Comparison of ENCODE assay signal across 8 cellular contexts in the genomic region with DNA sequence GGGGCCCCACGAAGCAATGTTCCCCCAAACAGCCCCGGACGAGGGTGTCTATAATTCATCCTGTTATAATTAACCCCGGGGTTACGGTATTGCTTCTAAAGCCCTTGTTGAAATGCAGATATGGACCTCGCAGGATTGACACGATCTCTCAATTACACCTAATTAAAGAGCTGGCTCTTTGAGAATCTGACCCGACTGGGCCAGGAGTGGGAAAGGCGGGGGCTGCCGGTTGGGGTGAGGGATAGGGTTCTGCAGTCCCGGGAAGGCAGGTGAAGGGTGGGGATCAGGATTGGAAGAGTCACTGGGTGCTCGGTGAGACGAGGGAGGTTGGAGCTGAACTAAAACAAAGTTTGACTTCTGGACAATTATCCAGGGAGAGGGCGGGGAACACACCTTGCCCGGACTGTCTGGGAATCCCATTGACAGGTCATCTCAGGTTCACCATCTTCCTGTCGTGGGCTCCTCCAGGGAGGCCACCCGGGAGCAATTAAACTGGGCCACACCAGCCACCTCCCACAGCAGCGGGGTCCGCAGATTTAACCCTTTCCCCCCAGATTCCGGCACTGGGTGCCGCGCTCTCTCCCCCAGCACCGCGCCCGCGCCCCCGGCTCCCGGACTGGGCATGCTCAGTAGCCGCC. TPM values are rescaled to one million over a fixed set of nuclear protein-coding genes. Genes with fewer than 3 reads are reported as not detected.
DNase-seq lines count a peak whose midpoint lies in the region; ATAC-seq and TF ChIP-seq lines count a peak whose summit lies in the region.

No MANE protein-coding gene starts in this region.

- H3K36me3 Mint-ChIP-seq in activated CD4-positive, alpha-beta T cell treated with anti-CD3 and anti-CD28 coated beads for 36 hours (ENCODE audit: low read depth): no peaks in the 10 kb centered on the region

- no peak for ATAC-seq in activated CD4-positive, alpha-beta T cell treated with anti-CD3 and anti-CD28 coated beads for 36 hours

- H3K9me3 Mint-ChIP-seq in activated CD4-positive, alpha-beta T cell treated with anti-CD3 and anti-CD28 coated beads for 36 hours (ENCODE audit: low read depth): no peaks in the 10 kb centered on the region

- H3K4me3 ChIP-seq in fibroblast of villous mesenchyme (ENCODE audit: low read depth, low read length) (peak overlapping the region; percentile 79), retinal pigment epithelial cell (ENCODE audit: low read length) (peak overlapping the region; percentile 46)

- CTCF ChIA-PET in activated CD4-positive, alpha-beta T cell treated with anti-CD3 and anti-CD28 coated beads for 36 hours (lab: Charles Lee): interaction anchor here (0.7 to 1.5 kb wide), 6 partner anchors 18 to 210 kb away, joined by 3 to 7 read pairs (median 6); partner anchors contain the start of gene ALKBH8

- peaks cover 68% of the 10 kb centered on the region for H3K27me3 Mint-ChIP-seq in activated CD4-positive, alpha-beta T cell treated with anti-CD3 and anti-CD28 coated beads for 36 hours

- intact Hi-C loops in activated CD4-positive, alpha-beta T cell treated with anti-CD3 and anti-CD28 coated beads for 36 hours (cut with DNase I, micrococcal nuclease): loop anchor here (5.0 kb wide), 2 partner anchors 43 to 252 kb away; no protein-coding TSS in a partner anchor

- no peak for DNase-seq in activated CD4-positive, alpha-beta T cell treated with anti-CD3 and anti-CD28 coated beads for 36 hours
- no peak for DNase-seq in activated CD4-positive, alpha-beta T cell treated with anti-CD3 and anti-CD28 coated beads, Interleukin-2, amount 50 U/mL, for 1 hour
- DNase-seq in SW480 (ENCODE audit: low spot score) (peak; percentile 29), fibroblast of villous mesenchyme (ENCODE audit: low read depth) (no peak), retinal pigment epithelial cell (ENCODE audit: low read depth) (no peak), cerebellum (ENCODE audit: low spot score) (no peak)
- no peak for DNase-seq in activated effector memory CD4-positive, alpha-beta T cell treated with anti-CD3 and anti-CD28 coated beads, Interleukin-2, amount 50 U/mL, for 16 hours
- no peak for DNase-seq in stimulated activated CD4-positive, alpha-beta T cell treated with anti-CD3 and anti-CD28 coated beads, Interleukin-4, amount 100 ng/mL, for 24 hours

- POLR2A ChIA-PET in activated CD4-positive, alpha-beta T cell treated with anti-CD3 and anti-CD28 coated beads for 36 hours (lab: Charles Lee): no interaction called here

- peak overlapping the region; percentile 66 for H3K27ac Mint-ChIP-seq in activated CD4-positive, alpha-beta T cell treated with anti-CD3 and anti-CD28 coated beads for 36 hours

- peaks cover 19% of the 10 kb centered on the region for H3K4me1 Mint-ChIP-seq in activated CD4-positive, alpha-beta T cell treated with anti-CD3 and anti-CD28 coated beads for 36 hours

- TF ChIP-seq CTCF in fibroblast of villous mesenchyme (IDR thresholded peaks at IDR 0.05; ENCODE audit: insufficient read depth, low read depth, low read length) (no peak), retinal pigment epithelial cell (conservative IDR thresholded peaks at IDR 0.05; ENCODE audit: low read depth, low read length) (no peak)

- peak overlapping the region; percentile 73 for H3K4me3 Mint-ChIP-seq in activated CD4-positive, alpha-beta T cell treated with anti-CD3 and anti-CD28 coated beads for 36 hours

RNA-seq across cellular contexts. Expression of gene ELMOD1, which starts 0.4 kb away (rescaled TPM):
- total RNA-seq in activated CD4-positive, alpha-beta T cell treated with anti-CD3 and anti-CD28 coated beads for 36 hours: not detected
- total RNA-seq in fibroblast of villous mesenchyme (0.43 and 0.64 TPM in 2 replicates), cerebellum (47.8 TPM)

RNA-seq across cellular contexts. Expression of gene ALKBH8, which starts 25.0 kb away (rescaled TPM):
- 10 to 100 TPM; 11.4 to 12.6 TPM for total RNA-seq in activated CD4-positive, alpha-beta T cell treated with anti-CD3 and anti-CD28 coated beads for 36 hours
- total RNA-seq in fibroblast of villous mesenchyme: 6.1 and 6.5 TPM in 2 replicates
- 12.2 TPM for total RNA-seq in cerebellum

Comparison
In these comparisons a context has a peak if more than half of its experiments do, and no peak if none do; other contexts are left out.
1. RNA of gene ELMOD1, which starts 0.4 kb away (total RNA-seq): 47.8 TPM in cerebellum (single experiment); 0.43 to 0.64 TPM in fibroblast of villous mesenchyme and not detected in activated CD4-positive, alpha-beta T cell treated with anti-CD3 and anti-CD28 coated beads for 36 hours; every median in the first group is over 10 times any median in the second.